Comparison of ENCODE assay signal across 16 cellular contexts in the genomic region with DNA sequence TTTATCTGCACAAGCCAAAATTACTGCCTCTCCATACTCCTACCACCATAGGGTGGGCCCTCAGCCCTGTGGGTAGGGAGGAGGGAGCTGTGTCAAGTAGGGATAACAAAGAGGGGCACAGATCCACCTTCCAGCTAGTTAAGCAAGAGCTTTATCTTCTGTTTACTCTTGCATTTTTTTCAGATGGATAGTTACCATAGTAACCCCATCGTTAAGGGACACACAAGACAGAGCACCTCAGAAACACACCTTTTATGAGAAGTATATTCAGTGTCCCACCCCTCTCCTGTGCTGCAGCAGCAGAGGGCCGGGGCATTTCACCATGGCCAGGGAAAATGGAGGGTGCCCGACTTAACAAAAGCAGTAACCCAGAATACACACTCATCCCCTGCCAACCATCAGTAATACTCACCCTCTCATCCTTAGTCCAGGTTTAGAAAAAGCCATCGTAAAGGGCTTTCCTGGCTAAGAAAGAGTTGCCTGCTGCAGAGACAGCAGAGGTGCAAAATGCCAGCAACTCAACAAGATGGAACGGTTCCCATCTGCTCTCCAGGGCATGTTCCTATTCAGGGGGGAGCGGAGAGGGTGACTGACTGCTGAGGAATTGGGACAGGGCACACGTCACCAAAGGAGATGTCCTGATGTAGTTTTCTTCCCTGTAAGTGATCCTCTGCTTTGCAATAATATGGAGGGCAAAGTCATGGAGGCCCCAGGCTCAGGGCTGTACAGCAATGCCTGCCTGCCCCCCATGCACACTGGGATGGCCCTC. TPM values are rescaled to one million over a fixed set of nuclear protein-coding genes. Genes with fewer than 3 reads are reported as not detected.
DNase-seq lines count a peak whose midpoint lies in the region; ATAC-seq and TF ChIP-seq lines count a peak whose summit lies in the region.
"Had no signal": no experiment of that assay in that cellular context is flagged by ENCODE, and none has a peak within 500 bp of the region (broad histone marks: within the 10 kb centered on the region; RNA-seq: fewer than 3 reads in every experiment).

No MANE protein-coding gene starts in this region.

- POLR2A ChIA-PET in activated naive CD8-positive, alpha-beta T cell treated with anti-CD3 and anti-CD28 coated beads, Interleukin-2, amount 10 ng/mL, durations not matched to agents 7 days and 5 days (lab: Charles Lee) = interaction anchor here (1.0 kb wide), 1 partner anchor 25 kb away, joined by 3 read pairs; a partner anchor contains a TSS

- H3K27ac ChIP-seq in heart left ventricle = peak overlapping the region in 9 of 12 donors; percentile 13 to 58 (median 48)
- H3K27ac ChIP-seq: lower lobe of right lung, PC-9 had no signal

- H3K4me3 Mint-ChIP-seq in activated naive CD8-positive, alpha-beta T cell treated with anti-CD3 and anti-CD28 coated beads, Interleukin-2, amount 10 ng/mL, durations not matched to agents 7 days and 5 days = peak overlapping the region; percentile 71
- no peak overlapping the region for H3K4me3 Mint-ChIP-seq in activated naive CD8-positive, alpha-beta T cell treated with anti-CD3 and anti-CD28 coated beads for 36 hours
- peak overlapping the region; percentile 69 for H3K4me3 Mint-ChIP-seq in T-helper 2 cell treated with Interferon-gamma antibody and Interleukin-4, amounts not matched to agents 5 μg/mL and 100 μg/mL, for 36 hours
- H3K4me3 Mint-ChIP-seq in stimulated activated effector memory CD8-positive, alpha-beta T cell treated with anti-CD3 and anti-CD28 coated beads, Interleukin-12 subunit alpha, Interleukin-12 subunit beta, amount 100 ng/mL, for 72 hours = no peak overlapping the region
- H3K4me3 Mint-ChIP-seq: stimulated activated naive B cell treated with anti-CD40 and anti-IgM and Interleukin-4, amounts not matched to agents 10 μg/mL and 1 μg/mL and 100 μg/mL, for 72 hours had no signal

- H3K27me3 Mint-ChIP-seq in activated naive CD8-positive, alpha-beta T cell treated with anti-CD3 and anti-CD28 coated beads, Interleukin-2, amount 10 ng/mL, durations not matched to agents 7 days and 5 days = no peaks in the 10 kb centered on the region
- no peaks in the 10 kb centered on the region for H3K27me3 Mint-ChIP-seq in activated naive CD8-positive, alpha-beta T cell treated with anti-CD3 and anti-CD28 coated beads for 36 hours
- H3K27me3 Mint-ChIP-seq in T-helper 2 cell treated with Interferon-gamma antibody and Interleukin-4, amounts not matched to agents 5 μg/mL and 100 μg/mL, for 36 hours (ENCODE audit: low read depth) = no peaks in the 10 kb centered on the region
- H3K27me3 Mint-ChIP-seq: stimulated activated naive B cell treated with anti-CD40 and anti-IgM and Interleukin-4, amounts not matched to agents 10 μg/mL and 1 μg/mL and 100 μg/mL, for 72 hours had no signal

- H3K27ac Mint-ChIP-seq in activated naive CD8-positive, alpha-beta T cell treated with anti-CD3 and anti-CD28 coated beads, Interleukin-2, amount 10 ng/mL, durations not matched to agents 7 days and 5 days = peak overlapping the region; percentile 88
- H3K27ac Mint-ChIP-seq in activated naive CD8-positive, alpha-beta T cell treated with anti-CD3 and anti-CD28 coated beads for 36 hours = no peak overlapping the region
- H3K27ac Mint-ChIP-seq in T-helper 2 cell treated with Interferon-gamma antibody and Interleukin-4, amounts not matched to agents 5 μg/mL and 100 μg/mL, for 36 hours = peak overlapping the region; percentile 82
- peak overlapping the region; percentile 34 for H3K27ac Mint-ChIP-seq in stimulated activated effector memory CD8-positive, alpha-beta T cell treated with anti-CD3 and anti-CD28 coated beads, Interleukin-12 subunit alpha, Interleukin-12 subunit beta, amount 100 ng/mL, for 72 hours
- H3K27ac Mint-ChIP-seq: stimulated activated naive B cell treated with anti-CD40 and anti-IgM and Interleukin-4, amounts not matched to agents 10 μg/mL and 1 μg/mL and 100 μg/mL, for 72 hours had no signal

- H3K36me3 Mint-ChIP-seq in activated naive CD8-positive, alpha-beta T cell treated with anti-CD3 and anti-CD28 coated beads, Interleukin-2, amount 10 ng/mL, durations not matched to agents 7 days and 5 days = peaks cover 54% of the 10 kb centered on the region
- peaks cover 37% of the 10 kb centered on the region for H3K36me3 Mint-ChIP-seq in activated naive CD8-positive, alpha-beta T cell treated with anti-CD3 and anti-CD28 coated beads for 36 hours
- H3K36me3 Mint-ChIP-seq in T-helper 2 cell treated with Interferon-gamma antibody and Interleukin-4, amounts not matched to agents 5 μg/mL and 100 μg/mL, for 36 hours (ENCODE audit: low read depth) = peaks cover 73% of the 10 kb centered on the region
- H3K36me3 Mint-ChIP-seq in stimulated activated effector memory CD8-positive, alpha-beta T cell treated with anti-CD3 and anti-CD28 coated beads, Interleukin-12 subunit alpha, Interleukin-12 subunit beta, amount 100 ng/mL, for 72 hours = peaks cover 85% of the 10 kb centered on the region

- no peak overlapping the region for H3K4me3 ChIP-seq in heart left ventricle
- H3K4me3 ChIP-seq: lower lobe of right lung, PC-9 had no signal

- no peaks in the 10 kb centered on the region for H3K27me3 ChIP-seq in heart left ventricle

- no peak for TF ChIP-seq CTCF in heart left ventricle (IDR thresholded peaks at IDR 0.05)

- no peaks in the 10 kb centered on the region for H3K9me3 ChIP-seq in heart left ventricle
- H3K9me3 ChIP-seq: lower lobe of right lung had no signal

- no peak for TF ChIP-seq POLR2A in heart left ventricle (IDR thresholded peaks at IDR 0.05)

- H3K9me3 Mint-ChIP-seq in activated naive CD8-positive, alpha-beta T cell treated with anti-CD3 and anti-CD28 coated beads, Interleukin-2, amount 10 ng/mL, durations not matched to agents 7 days and 5 days = no peaks in the 10 kb centered on the region
- no peaks in the 10 kb centered on the region for H3K9me3 Mint-ChIP-seq in activated naive CD8-positive, alpha-beta T cell treated with anti-CD3 and anti-CD28 coated beads for 36 hours
- H3K9me3 Mint-ChIP-seq in T-helper 2 cell treated with Interferon-gamma antibody and Interleukin-4, amounts not matched to agents 5 μg/mL and 100 μg/mL, for 36 hours = no peaks in the 10 kb centered on the region
- no peaks in the 10 kb centered on the region for H3K9me3 Mint-ChIP-seq in stimulated activated effector memory CD8-positive, alpha-beta T cell treated with anti-CD3 and anti-CD28 coated beads, Interleukin-12 subunit alpha, Interleukin-12 subunit beta, amount 100 ng/mL, for 72 hours
- H3K9me3 Mint-ChIP-seq: stimulated activated naive B cell treated with anti-CD40 and anti-IgM and Interleukin-4, amounts not matched to agents 10 μg/mL and 1 μg/mL and 100 μg/mL, for 72 hours had no signal

- ATAC-seq in activated naive CD8-positive, alpha-beta T cell treated with anti-CD3 and anti-CD28 coated beads, Interleukin-2, amount 10 ng/mL, durations not matched to agents 7 days and 5 days (ENCODE audit: low read depth) = peak; percentile 17
- peak; percentile 84 to 88 (median 86) for ATAC-seq in heart left ventricle
- ATAC-seq in stimulated activated effector memory CD8-positive, alpha-beta T cell treated with anti-CD3 and anti-CD28 coated beads, Interleukin-12 subunit alpha, Interleukin-12 subunit beta, amount 100 ng/mL, for 72 hours = no peak
- ATAC-seq: stimulated activated naive B cell treated with anti-CD40 and anti-IgM and Interleukin-4, amounts not matched to agents 10 μg/mL and 1 μg/mL and 100 μg/mL, for 72 hours had no signal

- WGBS in heart left ventricle, 4 donors = 42 to 53% (median 48%) methylated on average over 7 of the region's 7 CpGs

- intact Hi-C loops in heart left ventricle (cut with DNase I) = loop anchor here in 2 of 10 donors (5.0 kb wide), 1 partner anchor 53 kb away; no protein-coding TSS in a partner anchor

- peaks cover 0 to 87% (median 51%) of the 10 kb centered on the region in 9 donors for H3K36me3 ChIP-seq in heart left ventricle

- peaks cover 0 to 77% (median 46%) of the 10 kb centered on the region in 12 donors for H3K4me1 ChIP-seq in heart left ventricle

- DNase-seq in activated naive CD8-positive, alpha-beta T cell treated with anti-CD3 and anti-CD28 coated beads, Interleukin-2, amount 10 ng/mL, durations not matched to agents 7 days and 5 days = no peak
- DNase-seq in activated naive CD8-positive, alpha-beta T cell treated with anti-CD3 and anti-CD28 coated beads for 36 hours = no peak
- no peak for DNase-seq in T-helper 2 cell treated with Interferon-gamma antibody and Interleukin-4, amounts not matched to agents 5 μg/mL and 100 μg/mL, for 36 hours (ENCODE audit: low spot score)
- DNase-seq in heart left ventricle (peak in 4 of 5 donors; percentile 43 to 70 (median 48)), DMS114 treated with DMSO at 0.1 percent for 48 hours (lab: John Stamatoyannopoulos, UW; ENCODE audit: unreplicated experiment) (no peak), DMS79 (lab: John Stamatoyannopoulos, UW) (no peak), dedifferentiated amniotic fluid mesenchymal stem cell (ENCODE audit: extremely low spot score) (no peak)
- DNase-seq in stimulated activated effector memory CD8-positive, alpha-beta T cell treated with anti-CD3 and anti-CD28 coated beads, Interleukin-12 subunit alpha, Interleukin-12 subunit beta, amount 100 ng/mL, for 72 hours (ENCODE audit: low spot score in 2 of 2) = no peak
- DNase-seq: activated CD8-positive, alpha-beta memory T cell treated with anti-CD3 and anti-CD28 coated beads, Interleukin-2, amount 50 U/mL, for 4 hours; aorta; GDM1; head of caudate nucleus; lower lobe of right lung; PC-9; stimulated activated CD4-positive, alpha-beta T cell treated with anti-CD3 and anti-CD28 coated beads, Interleukin-2, amount 100 ng/mL, for 24 hours; stimulated activated naive B cell treated with anti-CD40 and anti-IgM and Interleukin-4, amounts not matched to agents 10 μg/mL and 1 μg/mL and 100 μg/mL, for 72 hours had no signal

- peaks cover 80% of the 10 kb centered on the region for H3K4me1 Mint-ChIP-seq in activated naive CD8-positive, alpha-beta T cell treated with anti-CD3 and anti-CD28 coated beads, Interleukin-2, amount 10 ng/mL, durations not matched to agents 7 days and 5 days
- H3K4me1 Mint-ChIP-seq in activated naive CD8-positive, alpha-beta T cell treated with anti-CD3 and anti-CD28 coated beads for 36 hours = peaks cover 50% of the 10 kb centered on the region
- H3K4me1 Mint-ChIP-seq in T-helper 2 cell treated with Interferon-gamma antibody and Interleukin-4, amounts not matched to agents 5 μg/mL and 100 μg/mL, for 36 hours (ENCODE audit: low read depth) = peaks cover 75% of the 10 kb centered on the region
- H3K4me1 Mint-ChIP-seq in stimulated activated effector memory CD8-positive, alpha-beta T cell treated with anti-CD3 and anti-CD28 coated beads, Interleukin-12 subunit alpha, Interleukin-12 subunit beta, amount 100 ng/mL, for 72 hours = peaks cover 61% of the 10 kb centered on the region

RNA-seq across cellular contexts. Expression of a gene that starts 25.1 kb away (rescaled TPM):
- total RNA-seq in activated naive CD8-positive, alpha-beta T cell treated with anti-CD3 and anti-CD28 coated beads, Interleukin-2, amount 10 ng/mL, durations not matched to agents 7 days and 5 days = 100 to 1,000 TPM; 253 to 258 TPM
- 100 to 1,000 TPM; 201 to 208 TPM for total RNA-seq in activated naive CD8-positive, alpha-beta T cell treated with anti-CD3 and anti-CD28 coated beads for 36 hours
- total RNA-seq in heart left ventricle = 100 to 1,000 TPM in 5 of 9 donors, 10 to 100 TPM in 4; 86.5 to 170 (median 112) TPM
- 100 to 1,000 TPM; 111 to 155 TPM for polyA plus RNA-seq in heart left ventricle

Comparison
In these comparisons a context has a peak if more than half of its experiments do, and no peak if none do; other contexts are left out.
1. H3K4me3 Mint-ChIP-seq: peak in activated naive CD8-positive, alpha-beta T cell treated with anti-CD3 and anti-CD28 coated beads, Interleukin-2, amount 10 ng/mL, durations not matched to agents 7 days and 5 days (single experiment) and T-helper 2 cell treated with Interferon-gamma antibody and Interleukin-4, amounts not matched to agents 5 μg/mL and 100 μg/mL, for 36 hours (single experiment); none in activated naive CD8-positive, alpha-beta T cell treated with anti-CD3 and anti-CD28 coated beads for 36 hours (single experiment) and stimulated activated effector memory CD8-positive, alpha-beta T cell treated with anti-CD3 and anti-CD28 coated beads, Interleukin-12 subunit alpha, Interleukin-12 subunit beta, amount 100 ng/mL, for 72 hours (single experiment).
2. DNase-seq: peak in heart left ventricle (4 of 5); none in activated naive CD8-positive, alpha-beta T cell treated with anti-CD3 and anti-CD28 coated beads, Interleukin-2, amount 10 ng/mL, durations not matched to agents 7 days and 5 days (single experiment), activated naive CD8-positive, alpha-beta T cell treated with anti-CD3 and anti-CD28 coated beads for 36 hours (single experiment), T-helper 2 cell treated with Interferon-gamma antibody and Interleukin-4, amounts not matched to agents 5 μg/mL and 100 μg/mL, for 36 hours (single experiment), stimulated activated effector memory CD8-positive, alpha-beta T cell treated with anti-CD3 and anti-CD28 coated beads, Interleukin-12 subunit alpha, Interleukin-12 subunit beta, amount 100 ng/mL, for 72 hours (0 of 2), DMS114 treated with DMSO at 0.1 percent for 48 hours (single experiment), DMS79 (single experiment) and dedifferentiated amniotic fluid mesenchymal stem cell (single experiment).